In the genomic region with DNA sequence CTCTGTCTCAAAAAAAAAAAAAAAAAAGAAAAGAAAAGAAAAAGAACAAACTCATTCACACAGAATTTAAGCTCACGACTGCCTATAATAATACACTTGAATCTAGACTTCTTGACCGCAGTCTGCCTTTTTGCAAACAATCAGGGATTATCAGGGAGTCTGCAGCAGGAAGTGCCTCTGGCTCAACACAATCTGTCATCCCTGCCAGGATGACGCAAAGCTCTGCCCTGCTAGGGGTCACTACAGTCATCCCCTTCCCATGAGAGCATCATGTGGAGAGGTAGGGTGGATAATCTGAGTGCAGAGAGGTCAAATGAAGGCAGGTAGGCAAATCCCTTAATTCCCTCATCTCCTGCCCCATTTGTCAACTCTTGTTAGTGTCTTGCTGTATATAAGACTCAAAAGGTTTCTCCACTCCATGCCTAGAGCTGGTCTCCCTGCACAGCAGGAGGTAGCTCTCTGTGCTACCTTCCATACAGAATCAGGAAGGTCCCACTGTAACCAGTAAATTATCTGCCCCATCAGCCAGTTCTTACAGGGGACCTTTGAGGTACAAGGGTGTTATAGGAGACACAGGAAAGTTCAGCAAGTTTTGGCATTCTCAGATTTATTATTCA, we compare ENCODE assay signal across 13 cellular contexts. TPM values are rescaled to one million over a fixed set of nuclear protein-coding genes. Genes with fewer than 3 reads are reported as not detected.
DNase-seq lines count a peak whose midpoint lies in the region; ATAC-seq and TF ChIP-seq lines count a peak whose summit lies in the region.
"Had no signal": no experiment of that assay in that cellular context is flagged by ENCODE, and none has a peak within 500 bp of the region (broad histone marks: within the 10 kb centered on the region; RNA-seq: fewer than 3 reads in every experiment).

No MANE protein-coding gene starts in this region.

- peaks cover 3 to 7% of the 10 kb centered on the region in 2 experiments; a peak in 2 of 4 replicates for H3K79me1 ChIP-seq in IMR-90 (ENCODE audit: low read depth in 1 of 2, low read length in 2 of 2)

- H3K56ac ChIP-seq in IMR-90 (ENCODE audit: extremely low read depth, insufficient read depth, low read length): no peak overlapping the region

- in situ Hi-C loops in IMR-90 (cut with MboI; ENCODE audit: low sequenced_read_pairs): no loop called here

- H2BK5ac ChIP-seq in IMR-90 (ENCODE audit: low read depth, low read length, poor library complexity, severe bottlenecking): no peak overlapping the region

- H3K9me3 Mint-ChIP-seq in CD4-positive, alpha-beta T cell: no peaks in the 10 kb centered on the region
- H3K9me3 Mint-ChIP-seq: brain had no signal

- CTCF ChIA-PET in CD4-positive, alpha-beta T cell (lab: Charles Lee): interaction anchor here (0.7 to 1.2 kb wide), 3 partner anchors 9 to 130 kb away, joined by 3 read pairs; no protein-coding TSS in a partner anchor
- CTCF ChIA-PET in IMR-90 (lab: Yijun Ruan, JAX): interaction anchor here (0.7 to 1.0 kb wide), 3 partner anchors 8 to 9 kb away, joined by 3 read pairs; no protein-coding TSS in a partner anchor

- H3K27me3 ChIP-seq in CD4-positive, alpha-beta T cell (ENCODE audit: control insufficient read depth, insufficient read depth, low read length): no peaks in the 10 kb centered on the region
- H3K27me3 ChIP-seq in IMR-90 (ENCODE audit: control insufficient read depth, insufficient read depth, low read length): no peaks in the 10 kb centered on the region

- no peak overlapping the region for H2AK9ac ChIP-seq in IMR-90 (replicated peaks; ENCODE audit: low read depth, low read length, poor library complexity)

- H2AK5ac ChIP-seq in IMR-90 (ENCODE audit: low read depth, low read length): no peak overlapping the region

- no peak overlapping the region for H4K5ac ChIP-seq in IMR-90 (ENCODE audit: low read depth, low read length)

- no peak overlapping the region for H3K14ac ChIP-seq in IMR-90 (replicated peaks; ENCODE audit: low read depth, low read length)

- intact Hi-C loops in CD4-positive, alpha-beta T cell (cut with DNase I, micrococcal nuclease): no loop called here
- intact Hi-C loops in IMR-90 (cut with micrococcal nuclease): loop anchor here (10.0 kb wide), 1 partner anchor 54 kb away; no protein-coding TSS in a partner anchor

- no peak for TF ChIP-seq POLR2A in IMR-90 (IDR thresholded peaks at IDR 0.05; ENCODE audit: low read depth, low read length)

- H3K27ac ChIP-seq in CD4-positive, alpha-beta T cell (ENCODE audit: low read depth, low read length): no peak overlapping the region
- H3K27ac ChIP-seq in IMR-90 (ENCODE audit: insufficient read depth, low read length): no peak overlapping the region

- H2BK20ac ChIP-seq in IMR-90 (ENCODE audit: low read depth, low read length): no peak overlapping the region

- peaks cover 59% of the 10 kb centered on the region for H3K36me3 Mint-ChIP-seq in CD4-positive, alpha-beta T cell (ENCODE audit: low read depth)

- H3K4me3 ChIP-seq in IMR-90 (ENCODE audit: insufficient read depth, low read depth, low read length): no peak overlapping the region
- no peak overlapping the region for H3K4me3 ChIP-seq in choroid plexus epithelial cell (ENCODE audit: low read depth, low read length)

- dilution Hi-C loops in IMR-90 (cut with HindIII; ENCODE audit: low sequenced_read_pairs, unreplicated experiment): no loop called here

- no peak overlapping the region for H2BK120ac ChIP-seq in IMR-90 (ENCODE audit: low read depth, low read length)

- no peak overlapping the region for H3K23ac ChIP-seq in IMR-90 (ENCODE audit: low read depth, low read length)

- POLR2A ChIA-PET in CD4-positive, alpha-beta T cell (lab: Charles Lee): interaction anchor here (0.7 to 1.2 kb wide), 2 partner anchors 23 to 1073 kb away, joined by 3 read pairs; a partner anchor contains a TSS
- POLR2A ChIA-PET in IMR-90 (lab: Charles Lee; ENCODE audit: unreplicated experiment): no interaction called here

- no peak overlapping the region for H4K91ac ChIP-seq in IMR-90 (ENCODE audit: insufficient read depth, low read depth, low read length)

- no peaks in the 10 kb centered on the region for H3K9me3 ChIP-seq in CD4-positive, alpha-beta T cell (ENCODE audit: control insufficient read depth, low read length)
- no peaks in the 10 kb centered on the region for H3K9me3 ChIP-seq in IMR-90 (ENCODE audit: control insufficient read depth, insufficient read depth, low read length)

- no peak for TF ChIP-seq RAD21 in IMR-90 (IDR thresholded peaks at IDR 0.05; ENCODE audit: low read length)

- WGBS in IMR-90 (ENCODE audit: extremely low coverage in 2 of 2, insufficient read length in 1 of 2), 2 experiments: no CpG with 5 or more reads among the region's 3 CpGs

- no peak for ATAC-seq in CD4-positive, alpha-beta T cell (ENCODE audit: poor library complexity)
- ATAC-seq in IMR-90 (ENCODE audit: low read depth) (peak; percentile 91), GM21526 (IDR thresholded peaks at IDR 0.05; ENCODE audit: low FRiP score, unreplicated experiment) (no peak)

- no peaks in the 10 kb centered on the region for H3K4me1 ChIP-seq in IMR-90 (ENCODE audit: control insufficient read depth, insufficient read depth, low read length)

- no peak overlapping the region for H4K8ac ChIP-seq in IMR-90 (ENCODE audit: low read depth in 2 of 2, low read length in 2 of 2)

- no peak overlapping the region for H3K4ac ChIP-seq in IMR-90 (ENCODE audit: low read depth, low read length)

- H2BK15ac ChIP-seq in IMR-90 (ENCODE audit: low read depth, low read length): no peak overlapping the region

- peaks cover 6% of the 10 kb centered on the region for H3K4me1 Mint-ChIP-seq in CD4-positive, alpha-beta T cell (ENCODE audit: low read depth)

- TF ChIP-seq CTCF in CD4-positive, alpha-beta T cell (IDR thresholded peaks at IDR 0.05): no peak
- TF ChIP-seq CTCF in IMR-90 (conservative IDR thresholded peaks at IDR 0.05; ENCODE audit: low read depth, low read length) (no peak), choroid plexus epithelial cell (conservative IDR thresholded peaks at IDR 0.05; ENCODE audit: low read depth, low read length) (no peak)

- peaks cover 11% of the 10 kb centered on the region; the same call in 1 of the 2 replicates for H3K9me1 ChIP-seq in IMR-90 (ENCODE audit: insufficient read depth, low read length)

- peaks cover 10% of the 10 kb centered on the region for H4K20me1 ChIP-seq in IMR-90 (ENCODE audit: insufficient read depth, low read length)

- DNase-seq in CD4-positive, alpha-beta T cell: no peak
- peak; percentile 92 for DNase-seq in IMR-90
- DNase-seq in choroid plexus epithelial cell (ENCODE audit: low read depth): peak; percentile 62
- DNase-seq in iris pigment epithelial cell (ENCODE audit: low read depth): peak; percentile 95
- DNase-seq in HT-29 (ENCODE audit: low spot score): no peak
- no peak for DNase-seq in NCI-H345 treated with DMSO at 0.1 percent for 48 hours (lab: John Stamatoyannopoulos, UW; ENCODE audit: unreplicated experiment)
- no peak for DNase-seq in iPS-NIHi7 (ENCODE audit: extremely low spot score)
- DNase-seq: activated CD4-positive, alpha-beta T cell treated with anti-CD3 and anti-CD28 coated beads for 1 hour; NCI-H446 had no signal

- no peak overlapping the region for H2AFZ ChIP-seq in IMR-90 (replicated peaks; ENCODE audit: low read length, poor library complexity)

- no TSS peak for BruUV-seq in IMR-90 (replicated peaks; lab: Mats Ljungman, UMichigan)

- no peak overlapping the region for H3K4me2 ChIP-seq in IMR-90 (ENCODE audit: low read depth, low read length)

- H3K36me3 ChIP-seq in IMR-90 (ENCODE audit: control insufficient read depth, insufficient read depth, low read length): peaks cover 19% of the 10 kb centered on the region

- no peak overlapping the region for H3K4me3 Mint-ChIP-seq in CD4-positive, alpha-beta T cell

- no peaks in the 10 kb centered on the region for H3K27me3 Mint-ChIP-seq in CD4-positive, alpha-beta T cell
- H3K27me3 Mint-ChIP-seq: brain had no signal

- no peak overlapping the region for H3K9ac ChIP-seq in IMR-90 (ENCODE audit: low read depth, low read length)

- no peak overlapping the region for H3K18ac ChIP-seq in IMR-90 (ENCODE audit: low read depth, low read length)

- H3K27ac Mint-ChIP-seq in CD4-positive, alpha-beta T cell: peak overlapping the region; percentile 12

TF ChIP-seq in IMR-90, 13 proteins besides CTCF, POLR2A, EP300 and RAD21 (continues in another document):
- TF ChIP-seq MAFK (IDR thresholded peaks at IDR 0.05; ENCODE audit: low read depth, low read length): no peak
- no peak for TF ChIP-seq CHD1 (IDR thresholded peaks at IDR 0.05; ENCODE audit: low read depth, low read length)
- TF ChIP-seq, protein P1, sequence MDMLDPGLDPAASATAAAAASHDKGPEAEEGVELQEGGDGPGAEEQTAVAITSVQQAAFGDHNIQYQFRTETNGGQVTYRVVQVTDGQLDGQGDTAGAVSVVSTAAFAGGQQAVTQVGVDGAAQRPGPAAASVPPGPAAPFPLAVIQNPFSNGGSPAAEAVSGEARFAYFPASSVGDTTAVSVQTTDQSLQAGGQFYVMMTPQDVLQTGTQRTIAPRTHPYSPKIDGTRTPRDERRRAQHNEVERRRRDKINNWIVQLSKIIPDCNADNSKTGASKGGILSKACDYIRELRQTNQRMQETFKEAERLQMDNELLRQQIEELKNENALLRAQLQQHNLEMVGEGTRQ (IDR thresholded peaks at IDR 0.05; ENCODE audit: low read depth, low read length): no peak

RNA-seq across cellular contexts. Expression of a gene that starts 4.2 kb away (rescaled TPM):
- total RNA-seq in CD4-positive, alpha-beta T cell: 1 to 10 TPM; 7.2 TPM
- 0.28 and 0.36 TPM in 2 replicates for total RNA-seq in IMR-90 (2012; rRNA removed)
- polyA plus RNA-seq in IMR-90 (2012; rRNA removed): 1.1 TPM in 2 replicates
- 0.19 and 0.24 TPM in 2 replicates for polyA plus RNA-seq in IMR-90 (2012; cell fraction: cytosol; rRNA removed)
- polyA plus RNA-seq in IMR-90 (2012; cell fraction: nucleus; rRNA removed; ENCODE audit: low replicate concordance): 13.5 and 14.9 TPM in 2 replicates
- 0.74 and 1.4 TPM in 2 replicates for total RNA-seq in HT-29 (2014; rRNA removed; shearing (Covaris generic))

RNA-seq across cellular contexts. Expression of a gene that starts 22.8 kb away (rescaled TPM):
- total RNA-seq in CD4-positive, alpha-beta T cell: 10 to 100 TPM; 15.6 to 17.7 TPM
- 4.7 and 8.1 TPM in 2 replicates for total RNA-seq in IMR-90 (2012; rRNA removed)
- 8.1 and 12.3 TPM in 2 replicates for polyA plus RNA-seq in IMR-90 (2012; rRNA removed)
- 6.1 and 8.4 TPM in 2 replicates for polyA plus RNA-seq in IMR-90 (2012; cell fraction: cytosol; rRNA removed)
- polyA plus RNA-seq in IMR-90 (2012; cell fraction: nucleus; rRNA removed; ENCODE audit: low replicate concordance): 6.5 and 13.2 TPM in 2 replicates
- 9.8 and 9.9 TPM in 2 replicates for total RNA-seq in HT-29 (2014; rRNA removed; shearing (Covaris generic))

RNA-seq across cellular contexts. Expression of a gene that starts 34.2 kb away (rescaled TPM):
- total RNA-seq in CD4-positive, alpha-beta T cell: not detected
- not detected in 2 replicates for total RNA-seq in IMR-90 (2012; rRNA removed)
- polyA plus RNA-seq in IMR-90 (2012; rRNA removed): not detected in 2 replicates
- not detected in 2 replicates for polyA plus RNA-seq in IMR-90 (2012; cell fraction: cytosol; rRNA removed)
- not detected in 2 replicates for polyA plus RNA-seq in IMR-90 (2012; cell fraction: nucleus; rRNA removed; ENCODE audit: low replicate concordance)
- not detected in 2 replicates for total RNA-seq in HT-29 (2014; rRNA removed; shearing (Covaris generic))
- total RNA-seq: subcutaneous adipose tissue had no signal
- polyA plus RNA-seq: BJ had no signal

RNA-seq across cellular contexts. Expression of a gene that starts 43.0 kb away (rescaled TPM):
- total RNA-seq in CD4-positive, alpha-beta T cell: not detected
- under 0.01 and 0.18 TPM in 2 replicates for total RNA-seq in IMR-90 (2012; rRNA removed)
- polyA plus RNA-seq in IMR-90 (2012; rRNA removed): 0.19 and 0.22 TPM in 2 replicates
- 0.27 and 0.75 TPM in 2 replicates for polyA plus RNA-seq in IMR-90 (2012; cell fraction: cytosol; rRNA removed)
- 0.26 and 0.50 TPM in 2 replicates for polyA plus RNA-seq in IMR-90 (2012; cell fraction: nucleus; rRNA removed; ENCODE audit: low replicate concordance)
- not detected in 2 replicates for total RNA-seq in HT-29 (2014; rRNA removed; shearing (Covaris generic))

Comparison
In these comparisons a context has a peak if more than half of its experiments do, and no peak if none do; other contexts are left out.
1. DNase-seq: peak in IMR-90 (single experiment), choroid plexus epithelial cell (single experiment) and iris pigment epithelial cell (single experiment); none in CD4-positive, alpha-beta T cell (0 of 10), HT-29 (single experiment), NCI-H345 treated with DMSO at 0.1 percent for 48 hours (single experiment) and iPS-NIHi7 (single experiment).